1 cellular context compared by ENCODE assay signal in the genomic region with DNA sequence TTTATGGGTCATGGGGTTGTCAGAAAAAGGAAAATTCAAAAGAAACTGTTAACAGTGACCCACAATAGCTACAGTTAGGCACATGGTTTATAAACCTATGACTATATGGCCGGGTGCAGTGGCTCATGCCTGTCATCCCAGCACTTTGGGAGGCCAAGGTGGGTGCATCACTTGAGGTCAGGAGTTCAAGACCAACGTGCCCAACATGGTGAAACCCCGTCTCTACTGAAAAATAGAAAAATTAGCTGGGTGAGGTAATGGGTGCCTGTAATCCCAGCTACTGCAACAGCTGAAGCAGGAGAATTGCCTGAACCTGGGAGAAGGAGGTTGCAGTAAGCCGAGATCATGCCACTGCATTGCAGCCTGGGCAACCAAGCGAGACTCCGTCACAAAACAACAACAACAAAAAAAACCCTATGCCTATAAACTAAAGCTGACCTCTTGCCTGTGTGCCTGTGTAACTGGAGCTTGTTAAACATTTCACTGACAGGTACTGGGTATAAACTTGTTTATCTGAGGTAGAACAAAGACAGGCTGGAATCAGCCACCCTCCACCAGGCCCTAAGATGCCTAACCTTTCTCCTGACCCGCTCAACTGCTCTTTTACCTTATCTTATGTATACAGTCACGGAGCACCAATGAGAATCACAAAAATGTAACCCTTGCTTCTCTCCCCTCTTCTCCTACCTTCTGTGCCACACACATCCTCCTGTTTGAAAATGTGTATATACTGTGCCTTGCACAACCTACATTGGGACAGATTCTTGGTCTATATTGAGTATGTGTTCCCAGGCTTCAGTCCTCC.
TF ChIP-seq lines count a peak whose summit lies in the region.

No MANE protein-coding gene starts in this region.

TF ChIP-seq in HepG2, 621 proteins besides CTCF, POLR2A, EP300 and RAD21 (continued from another document and continues in another):
- TF ChIP-seq, protein P1, sequence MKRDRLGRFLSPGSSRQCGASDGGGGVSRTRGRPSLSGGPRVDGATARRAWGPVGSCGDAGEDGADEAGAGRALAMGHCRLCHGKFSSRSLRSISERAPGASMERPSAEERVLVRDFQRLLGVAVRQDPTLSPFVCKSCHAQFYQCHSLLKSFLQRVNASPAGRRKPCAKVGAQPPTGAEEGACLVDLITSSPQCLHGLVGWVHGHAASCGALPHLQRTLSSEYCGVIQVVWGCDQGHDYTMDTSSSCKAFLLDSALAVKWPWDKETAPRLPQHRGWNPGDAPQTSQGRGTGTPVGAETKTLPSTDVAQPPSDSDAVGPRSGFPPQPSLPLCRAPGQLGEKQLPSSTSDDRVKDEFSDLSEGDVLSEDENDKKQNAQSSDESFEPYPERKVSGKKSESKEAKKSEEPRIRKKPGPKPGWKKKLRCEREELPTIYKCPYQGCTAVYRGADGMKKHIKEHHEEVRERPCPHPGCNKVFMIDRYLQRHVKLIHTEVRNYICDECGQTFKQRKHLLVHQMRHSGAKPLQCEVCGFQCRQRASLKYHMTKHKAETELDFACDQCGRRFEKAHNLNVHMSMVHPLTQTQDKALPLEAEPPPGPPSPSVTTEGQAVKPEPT (CRISPR knock-in tag; IDR thresholded peaks at IDR 0.05; ENCODE audit: low read depth) = no peak
- TF ChIP-seq, protein P2, sequence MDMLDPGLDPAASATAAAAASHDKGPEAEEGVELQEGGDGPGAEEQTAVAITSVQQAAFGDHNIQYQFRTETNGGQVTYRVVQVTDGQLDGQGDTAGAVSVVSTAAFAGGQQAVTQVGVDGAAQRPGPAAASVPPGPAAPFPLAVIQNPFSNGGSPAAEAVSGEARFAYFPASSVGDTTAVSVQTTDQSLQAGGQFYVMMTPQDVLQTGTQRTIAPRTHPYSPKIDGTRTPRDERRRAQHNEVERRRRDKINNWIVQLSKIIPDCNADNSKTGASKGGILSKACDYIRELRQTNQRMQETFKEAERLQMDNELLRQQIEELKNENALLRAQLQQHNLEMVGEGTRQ (IDR thresholded peaks at IDR 0.05; ENCODE audit: low read depth, low read length) = no peak
- TF ChIP-seq, protein P2 (CRISPR knock-in tag; IDR thresholded peaks at IDR 0.05; ENCODE audit: borderline replicate concordance) = no peak
- TF ChIP-seq FOXK2 (IDR thresholded peaks at IDR 0.05) (no peak; the same call in 1 of the 2 replicates), JARID2 (CRISPR knock-in tag; IDR thresholded peaks at IDR 0.05; ENCODE audit: insufficient replicate concordance) (no peak), NFYC (CRISPR knock-in tag; IDR thresholded peaks at IDR 0.05) (peak; percentile 62; the same call in 1 of the 2 replicates), ZNF225 (CRISPR knock-in tag; IDR thresholded peaks at IDR 0.05) (no peak), KLF13 (CRISPR knock-in tag; IDR thresholded peaks at IDR 0.05) (no peak), SSRP1 (CRISPR knock-in tag; IDR thresholded peaks at IDR 0.05) (no peak), KAT7 (CRISPR knock-in tag; IDR thresholded peaks at IDR 0.05; ENCODE audit: borderline replicate concordance) (0 out of 2 replicates have a peak, but pooled peaks have one; percentile 38), ZBTB7A (CRISPR knock-in tag; IDR thresholded peaks at IDR 0.05) (no peak; the same call in 1 of the 2 replicates), MED8 (CRISPR knock-in tag; IDR thresholded peaks at IDR 0.05; ENCODE audit: insufficient replicate concordance) (no peak), CENPX (CRISPR knock-in tag; IDR thresholded peaks at IDR 0.05) (no peak), ARNT (IDR thresholded peaks at IDR 0.05) (no peak), CHCHD3 (CRISPR knock-in tag; IDR thresholded peaks at IDR 0.05) (no peak), ZNF777 (CRISPR knock-in tag; IDR thresholded peaks at IDR 0.05) (no peak), ATF7 (IDR thresholded peaks at IDR 0.05) (no peak), ATF7 (CRISPR knock-in tag; IDR thresholded peaks at IDR 0.05) (no peak), SAP130 (CRISPR knock-in tag; IDR thresholded peaks at IDR 0.05; ENCODE audit: low read depth) (peak; percentile 68), TGIF2 (CRISPR knock-in tag; IDR thresholded peaks at IDR 0.05) (0 out of 2 replicates have a peak, but pooled peaks have one; percentile 24), TAF15 (IDR thresholded peaks at IDR 0.05; ENCODE audit: low read depth, low read length, poor library complexity, severe bottlenecking) (no peak), ZNF446 (CRISPR knock-in tag; IDR thresholded peaks at IDR 0.05) (no peak), ZNF891 (CRISPR knock-in tag; IDR thresholded peaks at IDR 0.05) (no peak), ZNF256 (CRISPR knock-in tag; conservative IDR thresholded peaks at IDR 0.05) (no peak), BORCS8-MEF2B (CRISPR knock-in tag; IDR thresholded peaks at IDR 0.05) (peak; percentile 74; the same call in 1 of the 2 replicates), HOXA3 (CRISPR knock-in tag; IDR thresholded peaks at IDR 0.05) (peak; percentile 57), ZMYM3 (CRISPR knock-in tag; IDR thresholded peaks at IDR 0.05) (peak; percentile 89), HHEX (CRISPR knock-in tag; IDR thresholded peaks at IDR 0.05) (peak; percentile 39), RELA (CRISPR knock-in tag; IDR thresholded peaks at IDR 0.05) (no peak), SP2 (CRISPR knock-in tag; IDR thresholded peaks at IDR 0.05) (no peak), HNRNPK (IDR thresholded peaks at IDR 0.05; ENCODE audit: low read depth, low read length, poor library complexity, severe bottlenecking) (no peak), BHLHE40 (IDR thresholded peaks at IDR 0.05; ENCODE audit: low read length) (no peak), DPF2 (CRISPR knock-in tag; IDR thresholded peaks at IDR 0.05; ENCODE audit: borderline replicate concordance, low read depth) (peak; percentile 65)
- TF ChIP-seq, protein P3, sequence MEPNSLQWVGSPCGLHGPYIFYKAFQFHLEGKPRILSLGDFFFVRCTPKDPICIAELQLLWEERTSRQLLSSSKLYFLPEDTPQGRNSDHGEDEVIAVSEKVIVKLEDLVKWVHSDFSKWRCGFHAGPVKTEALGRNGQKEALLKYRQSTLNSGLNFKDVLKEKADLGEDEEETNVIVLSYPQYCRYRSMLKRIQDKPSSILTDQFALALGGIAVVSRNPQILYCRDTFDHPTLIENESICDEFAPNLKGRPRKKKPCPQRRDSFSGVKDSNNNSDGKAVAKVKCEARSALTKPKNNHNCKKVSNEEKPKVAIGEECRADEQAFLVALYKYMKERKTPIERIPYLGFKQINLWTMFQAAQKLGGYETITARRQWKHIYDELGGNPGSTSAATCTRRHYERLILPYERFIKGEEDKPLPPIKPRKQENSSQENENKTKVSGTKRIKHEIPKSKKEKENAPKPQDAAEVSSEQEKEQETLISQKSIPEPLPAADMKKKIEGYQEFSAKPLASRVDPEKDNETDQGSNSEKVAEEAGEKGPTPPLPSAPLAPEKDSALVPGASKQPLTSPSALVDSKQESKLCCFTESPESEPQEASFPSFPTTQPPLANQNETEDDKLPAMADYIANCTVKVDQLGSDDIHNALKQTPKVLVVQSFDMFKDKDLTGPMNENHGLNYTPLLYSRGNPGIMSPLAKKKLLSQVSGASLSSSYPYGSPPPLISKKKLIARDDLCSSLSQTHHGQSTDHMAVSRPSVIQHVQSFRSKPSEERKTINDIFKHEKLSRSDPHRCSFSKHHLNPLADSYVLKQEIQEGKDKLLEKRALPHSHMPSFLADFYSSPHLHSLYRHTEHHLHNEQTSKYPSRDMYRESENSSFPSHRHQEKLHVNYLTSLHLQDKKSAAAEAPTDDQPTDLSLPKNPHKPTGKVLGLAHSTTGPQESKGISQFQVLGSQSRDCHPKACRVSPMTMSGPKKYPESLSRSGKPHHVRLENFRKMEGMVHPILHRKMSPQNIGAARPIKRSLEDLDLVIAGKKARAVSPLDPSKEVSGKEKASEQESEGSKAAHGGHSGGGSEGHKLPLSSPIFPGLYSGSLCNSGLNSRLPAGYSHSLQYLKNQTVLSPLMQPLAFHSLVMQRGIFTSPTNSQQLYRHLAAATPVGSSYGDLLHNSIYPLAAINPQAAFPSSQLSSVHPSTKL (CRISPR knock-in tag; IDR thresholded peaks at IDR 0.05) = peak; percentile 84
- TF ChIP-seq, protein P4, sequence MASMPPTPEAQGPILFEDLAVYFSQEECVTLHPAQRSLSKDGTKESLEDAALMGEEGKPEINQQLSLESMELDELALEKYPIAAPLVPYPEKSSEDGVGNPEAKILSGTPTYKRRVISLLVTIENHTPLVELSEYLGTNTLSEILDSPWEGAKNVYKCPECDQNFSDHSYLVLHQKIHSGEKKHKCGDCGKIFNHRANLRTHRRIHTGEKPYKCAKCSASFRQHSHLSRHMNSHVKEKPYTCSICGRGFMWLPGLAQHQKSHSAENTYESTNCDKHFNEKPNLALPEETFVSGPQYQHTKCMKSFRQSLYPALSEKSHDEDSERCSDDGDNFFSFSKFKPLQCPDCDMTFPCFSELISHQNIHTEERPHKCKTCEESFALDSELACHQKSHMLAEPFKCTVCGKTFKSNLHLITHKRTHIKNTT (CRISPR knock-in tag; IDR thresholded peaks at IDR 0.05) = no peak
- TF ChIP-seq, protein P5, sequence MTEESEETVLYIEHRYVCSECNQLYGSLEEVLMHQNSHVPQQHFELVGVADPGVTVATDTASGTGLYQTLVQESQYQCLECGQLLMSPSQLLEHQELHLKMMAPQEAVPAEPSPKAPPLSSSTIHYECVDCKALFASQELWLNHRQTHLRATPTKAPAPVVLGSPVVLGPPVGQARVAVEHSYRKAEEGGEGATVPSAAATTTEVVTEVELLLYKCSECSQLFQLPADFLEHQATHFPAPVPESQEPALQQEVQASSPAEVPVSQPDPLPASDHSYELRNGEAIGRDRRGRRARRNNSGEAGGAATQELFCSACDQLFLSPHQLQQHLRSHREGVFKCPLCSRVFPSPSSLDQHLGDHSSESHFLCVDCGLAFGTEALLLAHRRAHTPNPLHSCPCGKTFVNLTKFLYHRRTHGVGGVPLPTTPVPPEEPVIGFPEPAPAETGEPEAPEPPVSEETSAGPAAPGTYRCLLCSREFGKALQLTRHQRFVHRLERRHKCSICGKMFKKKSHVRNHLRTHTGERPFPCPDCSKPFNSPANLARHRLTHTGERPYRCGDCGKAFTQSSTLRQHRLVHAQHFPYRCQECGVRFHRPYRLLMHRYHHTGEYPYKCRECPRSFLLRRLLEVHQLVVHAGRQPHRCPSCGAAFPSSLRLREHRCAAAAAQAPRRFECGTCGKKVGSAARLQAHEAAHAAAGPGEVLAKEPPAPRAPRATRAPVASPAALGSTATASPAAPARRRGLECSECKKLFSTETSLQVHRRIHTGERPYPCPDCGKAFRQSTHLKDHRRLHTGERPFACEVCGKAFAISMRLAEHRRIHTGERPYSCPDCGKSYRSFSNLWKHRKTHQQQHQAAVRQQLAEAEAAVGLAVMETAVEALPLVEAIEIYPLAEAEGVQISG (CRISPR knock-in tag; IDR thresholded peaks at IDR 0.05) = no peak; the same call in none of the 2 replicates
- TF ChIP-seq, protein P6, sequence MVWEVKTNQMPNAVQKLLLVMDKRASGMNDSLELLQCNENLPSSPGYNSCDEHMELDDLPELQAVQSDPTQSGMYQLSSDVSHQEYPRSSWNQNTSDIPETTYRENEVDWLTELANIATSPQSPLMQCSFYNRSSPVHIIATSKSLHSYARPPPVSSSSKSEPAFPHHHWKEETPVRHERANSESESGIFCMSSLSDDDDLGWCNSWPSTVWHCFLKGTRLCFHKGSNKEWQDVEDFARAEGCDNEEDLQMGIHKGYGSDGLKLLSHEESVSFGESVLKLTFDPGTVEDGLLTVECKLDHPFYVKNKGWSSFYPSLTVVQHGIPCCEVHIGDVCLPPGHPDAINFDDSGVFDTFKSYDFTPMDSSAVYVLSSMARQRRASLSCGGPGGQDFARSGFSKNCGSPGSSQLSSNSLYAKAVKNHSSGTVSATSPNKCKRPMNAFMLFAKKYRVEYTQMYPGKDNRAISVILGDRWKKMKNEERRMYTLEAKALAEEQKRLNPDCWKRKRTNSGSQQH (CRISPR knock-in tag; IDR thresholded peaks at IDR 0.05; ENCODE audit: low read depth) = no peak
- TF ChIP-seq, protein P7, sequence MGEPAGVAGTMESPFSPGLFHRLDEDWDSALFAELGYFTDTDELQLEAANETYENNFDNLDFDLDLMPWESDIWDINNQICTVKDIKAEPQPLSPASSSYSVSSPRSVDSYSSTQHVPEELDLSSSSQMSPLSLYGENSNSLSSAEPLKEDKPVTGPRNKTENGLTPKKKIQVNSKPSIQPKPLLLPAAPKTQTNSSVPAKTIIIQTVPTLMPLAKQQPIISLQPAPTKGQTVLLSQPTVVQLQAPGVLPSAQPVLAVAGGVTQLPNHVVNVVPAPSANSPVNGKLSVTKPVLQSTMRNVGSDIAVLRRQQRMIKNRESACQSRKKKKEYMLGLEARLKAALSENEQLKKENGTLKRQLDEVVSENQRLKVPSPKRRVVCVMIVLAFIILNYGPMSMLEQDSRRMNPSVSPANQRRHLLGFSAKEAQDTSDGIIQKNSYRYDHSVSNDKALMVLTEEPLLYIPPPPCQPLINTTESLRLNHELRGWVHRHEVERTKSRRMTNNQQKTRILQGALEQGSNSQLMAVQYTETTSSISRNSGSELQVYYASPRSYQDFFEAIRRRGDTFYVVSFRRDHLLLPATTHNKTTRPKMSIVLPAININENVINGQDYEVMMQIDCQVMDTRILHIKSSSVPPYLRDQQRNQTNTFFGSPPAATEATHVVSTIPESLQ (CRISPR knock-in tag; conservative IDR thresholded peaks at IDR 0.05) = no peak
- TF ChIP-seq, protein P8, sequence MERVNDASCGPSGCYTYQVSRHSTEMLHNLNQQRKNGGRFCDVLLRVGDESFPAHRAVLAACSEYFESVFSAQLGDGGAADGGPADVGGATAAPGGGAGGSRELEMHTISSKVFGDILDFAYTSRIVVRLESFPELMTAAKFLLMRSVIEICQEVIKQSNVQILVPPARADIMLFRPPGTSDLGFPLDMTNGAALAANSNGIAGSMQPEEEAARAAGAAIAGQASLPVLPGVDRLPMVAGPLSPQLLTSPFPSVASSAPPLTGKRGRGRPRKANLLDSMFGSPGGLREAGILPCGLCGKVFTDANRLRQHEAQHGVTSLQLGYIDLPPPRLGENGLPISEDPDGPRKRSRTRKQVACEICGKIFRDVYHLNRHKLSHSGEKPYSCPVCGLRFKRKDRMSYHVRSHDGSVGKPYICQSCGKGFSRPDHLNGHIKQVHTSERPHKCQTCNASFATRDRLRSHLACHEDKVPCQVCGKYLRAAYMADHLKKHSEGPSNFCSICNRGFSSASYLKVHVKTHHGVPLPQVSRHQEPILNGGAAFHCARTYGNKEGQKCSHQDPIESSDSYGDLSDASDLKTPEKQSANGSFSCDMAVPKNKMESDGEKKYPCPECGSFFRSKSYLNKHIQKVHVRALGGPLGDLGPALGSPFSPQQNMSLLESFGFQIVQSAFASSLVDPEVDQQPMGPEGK (CRISPR knock-in tag; IDR thresholded peaks at IDR 0.05) = peak; percentile 58; the same call in 1 of the 2 replicates
